In genomic region chr11:4022669-4023068, GRCh38 we compare ENCODE assay signal across 22 cellular contexts.
"Had no signal": no experiment of that assay in that cellular context is flagged by ENCODE, and none has a peak within 500 bp of the region (broad histone marks: within the 10 kb centered on the region; RNA-seq: fewer than 3 reads in every experiment).

No MANE protein-coding gene starts in this region.

- H3K27me3 ChIP-seq: hepatocyte, ovary, right atrium auricular region, sigmoid colon, testis, tibial nerve had no signal

- H3K36me3 ChIP-seq: left ventricle myocardium inferior, ovary, right atrium auricular region, sigmoid colon, tibial nerve had no signal

- H3K27ac ChIP-seq: hepatocyte, left ventricle myocardium inferior, lower lobe of right lung, ovary, right atrium auricular region, sigmoid colon, skin epidermis, testis, tibial nerve had no signal

- H3K4me2 ChIP-seq: hepatocyte had no signal

- DNase-seq: effector memory CD8-positive, alpha-beta T cell; foreskin melanocyte; head of caudate nucleus; kidney; left cardiac atrium; left ventricle myocardium inferior; lower lobe of right lung; midbrain; naive B cell; ovary; sigmoid colon; stimulated activated CD4-positive, alpha-beta T cell treated with anti-CD3 and anti-CD28 coated beads, Interleukin-2, amount 100 ng/mL, for 24 hours; stimulated activated CD4-positive, alpha-beta T cell treated with anti-CD3 and anti-CD28 coated beads, Interleukin-4, amount 100 ng/mL, for 4 hours; stimulated activated naive B cell treated with anti-CD40 and anti-IgM and Interleukin-4, amounts not matched to agents 10 μg/mL and 1 μg/mL and 100 μg/mL, for 72 hours; stimulated activated naive CD8-positive, alpha-beta T cell treated with anti-CD3 and anti-CD28 coated beads, Interleukin-15, amount 100 ng/mL, for 72 hours; testis had no signal

- ATAC-seq: effector memory CD8-positive, alpha-beta T cell; left cardiac atrium; lower lobe of right lung; stimulated activated naive B cell treated with anti-CD40 and anti-IgM and Interleukin-4, amounts not matched to agents 10 μg/mL and 1 μg/mL and 100 μg/mL, for 72 hours; stimulated activated naive CD8-positive, alpha-beta T cell treated with anti-CD3 and anti-CD28 coated beads, Interleukin-15, amount 100 ng/mL, for 72 hours had no signal

- H3K4me3 ChIP-seq: hepatocyte, left ventricle myocardium inferior, lower lobe of right lung, ovary, right atrium auricular region, sigmoid colon, skin epidermis, testis, tibial nerve had no signal

- H3K9me3 Mint-ChIP-seq: effector memory CD8-positive, alpha-beta T cell had no signal

- H3K9me3 ChIP-seq: left ventricle myocardium inferior, lower lobe of right lung, ovary, right atrium auricular region, sigmoid colon, testis, tibial nerve had no signal

- H3K4me1 ChIP-seq: testis had no signal

- H2AFZ ChIP-seq: hepatocyte had no signal

- H3K27ac Mint-ChIP-seq: dendritic cell treated with granulocyte-macrophage colony-stimulating factor and Interleukin-4, amounts not matched to agents 40 ng/mL and 50 ng/mL, for 4 days; memory B cell; stimulated activated naive B cell treated with anti-CD40 and anti-IgM and Interleukin-4, amounts not matched to agents 10 μg/mL and 1 μg/mL and 100 μg/mL, for 72 hours; stimulated activated naive CD8-positive, alpha-beta T cell treated with anti-CD3 and anti-CD28 coated beads, Interleukin-15, amount 100 ng/mL, for 72 hours had no signal

- H3K4me3 Mint-ChIP-seq: dendritic cell treated with granulocyte-macrophage colony-stimulating factor and Interleukin-4, amounts not matched to agents 40 ng/mL and 50 ng/mL, for 4 days; effector memory CD8-positive, alpha-beta T cell; memory B cell; naive B cell; stimulated activated naive B cell treated with anti-CD40 and anti-IgM and Interleukin-4, amounts not matched to agents 10 μg/mL and 1 μg/mL and 100 μg/mL, for 72 hours; stimulated activated naive CD8-positive, alpha-beta T cell treated with anti-CD3 and anti-CD28 coated beads, Interleukin-15, amount 100 ng/mL, for 72 hours had no signal

- H3K27me3 Mint-ChIP-seq: dendritic cell treated with granulocyte-macrophage colony-stimulating factor and Interleukin-4, amounts not matched to agents 40 ng/mL and 50 ng/mL, for 4 days; effector memory CD8-positive, alpha-beta T cell; memory B cell; naive B cell; stimulated activated naive B cell treated with anti-CD40 and anti-IgM and Interleukin-4, amounts not matched to agents 10 μg/mL and 1 μg/mL and 100 μg/mL, for 72 hours; stimulated activated naive CD8-positive, alpha-beta T cell treated with anti-CD3 and anti-CD28 coated beads, Interleukin-15, amount 100 ng/mL, for 72 hours had no signal
